ENCODE assay signal across 9 cellular contexts in the genomic region with DNA sequence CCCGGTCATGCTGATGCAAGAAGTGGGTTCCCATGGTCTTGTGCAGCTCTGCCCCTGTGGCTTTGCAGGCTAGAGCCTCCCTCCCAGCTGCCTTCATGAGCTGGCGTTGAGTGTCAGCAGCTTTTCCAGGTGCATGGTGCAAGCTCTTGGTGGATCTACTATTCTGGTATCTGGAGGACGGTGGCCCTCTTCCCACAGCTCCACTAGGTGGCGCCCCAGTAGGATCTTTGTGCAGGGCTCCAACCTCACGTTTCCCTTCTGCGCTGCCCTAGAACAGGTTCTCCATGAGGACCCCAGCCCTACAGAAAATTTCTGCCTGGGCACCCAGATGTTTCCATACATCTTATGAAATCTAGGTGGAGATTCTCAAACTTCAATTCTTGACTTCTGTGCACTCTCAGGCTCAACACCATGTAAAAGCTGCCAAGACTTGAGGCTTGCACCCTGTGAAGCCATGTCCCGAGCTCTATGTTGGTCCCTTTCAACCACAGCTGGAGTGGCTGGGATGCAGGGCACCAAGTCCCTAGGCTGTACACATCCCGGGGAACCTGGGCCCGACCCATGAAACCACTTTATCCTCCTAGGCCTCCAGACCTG.
A peak's percentile ranks its signal among the peaks of the same experiment; 100 is the strongest.
DNase-seq lines count a peak whose midpoint lies in the region; ATAC-seq, FAIRE-seq and TF ChIP-seq lines count a peak whose summit lies in the region.
"Had no signal": no experiment of that assay in that cellular context is flagged by ENCODE, and none has a peak within 500 bp of the region (broad histone marks: within the 10 kb centered on the region; RNA-seq: fewer than 3 reads in every experiment).

No MANE protein-coding gene starts in this region.

- H3K9ac ChIP-seq in kidney (ENCODE audit: low read length in 2 of 2): no peak overlapping the region

- TF ChIP-seq CTCF in Caco-2 (IDR thresholded peaks at IDR 0.05; ENCODE audit: insufficient read depth in 1 of 2, low read depth in 1 of 2, low read length in 1 of 2, severe bottlenecking in 1 of 2, unreplicated experiment in 1 of 2): peak; percentile 52 to 63
- TF ChIP-seq CTCF in HL-60 (IDR thresholded peaks at IDR 0.05; ENCODE audit: insufficient read depth, low read length): peak; percentile 70
- peak; percentile 59 to 77 (median 72) for TF ChIP-seq CTCF in ascending aorta (IDR thresholded peaks at IDR 0.05)
- peak; percentile 61 for TF ChIP-seq CTCF in kidney (IDR thresholded peaks at IDR 0.05; ENCODE audit: borderline replicate concordance, extremely low read depth, insufficient read depth)

- BruUV-seq in Caco-2 (replicated peaks; lab: Mats Ljungman, UMichigan): no TSS peak

- H3K27ac ChIP-seq in HL-60 (replicated peaks) (no peak overlapping the region), ascending aorta (no peak overlapping the region), kidney (ENCODE audit: low read depth in 2 of 2, low read length in 2 of 2) (no peak overlapping the region)

- no peak overlapping the region for H3K4me3 Mint-ChIP-seq in Caco-2 (ENCODE audit: unreplicated experiment)
- H3K4me3 Mint-ChIP-seq: activated naive CD4-positive, alpha-beta T cell treated with anti-CD3 and anti-CD28 coated beads, Interleukin-2, amount 50 U/mL, for 24 hours had no signal

- H3K27ac Mint-ChIP-seq in Caco-2 (ENCODE audit: unreplicated experiment): no peak overlapping the region
- H3K27ac Mint-ChIP-seq: activated naive CD4-positive, alpha-beta T cell treated with anti-CD3 and anti-CD28 coated beads, Interleukin-2, amount 50 U/mL, for 24 hours had no signal

- H3K27me3 Mint-ChIP-seq in Caco-2 (ENCODE audit: insufficient read depth, unreplicated experiment): peaks cover 15% of the 10 kb centered on the region
- H3K27me3 Mint-ChIP-seq: activated naive CD4-positive, alpha-beta T cell treated with anti-CD3 and anti-CD28 coated beads, Interleukin-2, amount 50 U/mL, for 24 hours had no signal

- DNase-seq in Caco-2 (peak; percentile 54 to 61), HL-60 (ENCODE audit: low read depth in 1 of 2, low spot score in 1 of 2) (peak in 1 of 2 experiments; percentile 58), T-helper 1 cell (peak; percentile 39 to 72 (median 52)), ascending aorta (ENCODE audit: low spot score in 2 of 2) (peak in 1 of 2 donors; percentile 73), kidney (peak; percentile 69), NCI-H2107 (lab: John Stamatoyannopoulos, UW) (no peak)
- peak; percentile 65 to 73 for DNase-seq in stimulated activated CD4-positive, alpha-beta T cell treated with anti-CD3 and anti-CD28 coated beads, Interleukin-4, amount 100 ng/mL, for 48 hours (ENCODE audit: low read depth in 2 of 2)

- POLR2A ChIA-PET in Caco-2 (lab: Charles Lee): no interaction called here

- no peak overlapping the region for H3K4me3 ChIP-seq in Caco-2 (ENCODE audit: low read depth, low read length)
- no peak overlapping the region for H3K4me3 ChIP-seq in HL-60 (replicated peaks; ENCODE audit: insufficient read depth, low read length)
- H3K4me3 ChIP-seq in ascending aorta: no peak overlapping the region
- no peak overlapping the region for H3K4me3 ChIP-seq in kidney (ENCODE audit: low read length in 2 of 2)

- intact Hi-C loops in Caco-2 (cut with micrococcal nuclease; ENCODE audit: unreplicated experiment) (loop anchor here (5.0 kb wide), 2 partner anchors 1036 to 1101 kb away; no protein-coding TSS in a partner anchor), ascending aorta (cut with DNase I) (loop anchor here (2.0 to 5.0 kb wide), 2 partner anchors 754 to 1101 kb away; no protein-coding TSS in a partner anchor), kidney (cut with DNase I) (no loop called here)

- peaks cover 10% of the 10 kb centered on the region for H3K9me3 Mint-ChIP-seq in Caco-2 (ENCODE audit: unreplicated experiment)
- H3K9me3 Mint-ChIP-seq: activated naive CD4-positive, alpha-beta T cell treated with anti-CD3 and anti-CD28 coated beads, Interleukin-2, amount 50 U/mL, for 24 hours had no signal

- H3K4me1 ChIP-seq in Caco-2 (no peaks in the 10 kb centered on the region), ascending aorta (no peaks in the 10 kb centered on the region), kidney (ENCODE audit: control insufficient read depth in 1 of 2, insufficient read depth in 1 of 2, low read depth in 1 of 2, low read length in 2 of 2) (no peaks in the 10 kb centered on the region)

- CTCF ChIA-PET in Caco-2 (lab: Charles Lee): interaction anchor here (0.6 to 1.1 kb wide), 3 partner anchors 29 to 1102 kb away, joined by 3 to 4 read pairs (median 3); no protein-coding TSS in a partner anchor

- H3K27me3 ChIP-seq in Caco-2 (replicated peaks; ENCODE audit: control insufficient read depth, insufficient read depth, low read length) (no peaks in the 10 kb centered on the region), HL-60 (ENCODE audit: insufficient read depth, poor library complexity, severe bottlenecking) (no peaks in the 10 kb centered on the region), ascending aorta (no peaks in the 10 kb centered on the region)

- ATAC-seq in GM19455 (IDR thresholded peaks at IDR 0.05; ENCODE audit: unreplicated experiment): peak; percentile 72

- H3K4me1 Mint-ChIP-seq in Caco-2 (ENCODE audit: low read depth, unreplicated experiment): no peaks in the 10 kb centered on the region
- H3K4me1 Mint-ChIP-seq: activated naive CD4-positive, alpha-beta T cell treated with anti-CD3 and anti-CD28 coated beads, Interleukin-2, amount 50 U/mL, for 24 hours had no signal

- H3K36me3 ChIP-seq in Caco-2 (ENCODE audit: control insufficient read depth, insufficient read depth, low read length) (no peaks in the 10 kb centered on the region), ascending aorta (no peaks in the 10 kb centered on the region), kidney (ENCODE audit: control insufficient read depth in 1 of 2, insufficient read depth in 2 of 2, low read length in 2 of 2) (no peaks in the 10 kb centered on the region)

- H3K36me3 Mint-ChIP-seq in Caco-2 (ENCODE audit: insufficient read depth, unreplicated experiment): no peaks in the 10 kb centered on the region
- H3K36me3 Mint-ChIP-seq: activated naive CD4-positive, alpha-beta T cell treated with anti-CD3 and anti-CD28 coated beads, Interleukin-2, amount 50 U/mL, for 24 hours had no signal

- no peak for FAIRE-seq in kidney (lab: Jason Lieb, UNC)

- H3K9me3 ChIP-seq in Caco-2: no peaks in the 10 kb centered on the region
- H3K9me3 ChIP-seq in ascending aorta: no peaks in the 10 kb centered on the region
- H3K9me3 ChIP-seq in kidney (ENCODE audit: control insufficient read depth in 1 of 2, low read length in 2 of 2): no peaks in the 10 kb centered on the region
